ENCODE assay signal across 8 cellular contexts in genomic region chr1:34163792-34164509, GRCh38. TPM values are rescaled to one million over a fixed set of nuclear protein-coding genes. Genes with fewer than 3 reads are reported as not detected.
DNase-seq lines count a peak whose midpoint lies in the region; ATAC-seq lines count a peak whose summit lies in the region.

No MANE protein-coding gene starts in this region.

- POLR2A ChIA-PET in naive thymus-derived CD4-positive, alpha-beta T cell (lab: Charles Lee): interaction anchor here (0.6 kb wide), 1 partner anchor 54 kb away, joined by 3 read pairs; no protein-coding TSS in a partner anchor
- POLR2A ChIA-PET in CD4-positive, alpha-beta memory T cell (lab: Charles Lee; ENCODE audit: partially characterized antibody): no interaction called here

- H3K9me3 Mint-ChIP-seq in naive thymus-derived CD4-positive, alpha-beta T cell: peaks cover 0 to 5% (median 0%) of the 10 kb centered on the region in 11 donors
- peaks cover 0 to 6% (median 0%) of the 10 kb centered on the region in 8 donors for H3K9me3 Mint-ChIP-seq in CD4-positive, alpha-beta memory T cell

- H3K4me1 Mint-ChIP-seq in naive thymus-derived CD4-positive, alpha-beta T cell: peaks cover 0 to 18% (median 14%) of the 10 kb centered on the region in 7 donors
- peaks cover 6 to 21% (median 10%) of the 10 kb centered on the region in 4 donors for H3K4me1 Mint-ChIP-seq in CD4-positive, alpha-beta memory T cell

- no peak overlapping the region for H3K27ac Mint-ChIP-seq in naive thymus-derived CD4-positive, alpha-beta T cell
- no peak overlapping the region for H3K27ac Mint-ChIP-seq in CD4-positive, alpha-beta memory T cell

- no peaks in the 10 kb centered on the region for H3K4me1 ChIP-seq in naive thymus-derived CD4-positive, alpha-beta T cell (ENCODE audit: control insufficient read depth in 2 of 2, insufficient read depth in 2 of 2, low read length in 2 of 2)
- H3K4me1 ChIP-seq in effector memory CD4-positive, alpha-beta T cell (ENCODE audit: control insufficient read depth, insufficient read depth, low read length, poor library complexity, severe bottlenecking): peaks cover 6% of the 10 kb centered on the region
- peaks cover 5% of the 10 kb centered on the region for H3K4me1 ChIP-seq in CD4-positive, alpha-beta memory T cell (ENCODE audit: insufficient read depth, low read length)

- peaks cover 0 to 6% (median 3%) of the 10 kb centered on the region in 5 donors for H3K36me3 Mint-ChIP-seq in naive thymus-derived CD4-positive, alpha-beta T cell
- no peaks in the 10 kb centered on the region for H3K36me3 Mint-ChIP-seq in CD4-positive, alpha-beta memory T cell

- intact Hi-C loops in naive thymus-derived CD4-positive, alpha-beta T cell (cut with micrococcal nuclease): no loop called here
- intact Hi-C loops in CD4-positive, alpha-beta memory T cell (cut with micrococcal nuclease): no loop called here

- CTCF ChIA-PET in naive thymus-derived CD4-positive, alpha-beta T cell (lab: Charles Lee): no interaction called here
- CTCF ChIA-PET in CD4-positive, alpha-beta memory T cell (lab: Charles Lee; ENCODE audit: partially characterized antibody): no interaction called here

- peak; percentile 41 for DNase-seq in AG20443 (ENCODE audit: low spot score)
- DNase-seq in HT1080 (ENCODE audit: low read depth): peak; percentile 9
- peak; percentile 68 for DNase-seq in ecto neural progenitor cell (ENCODE audit: low spot score)
- no peak for DNase-seq in naive thymus-derived CD4-positive, alpha-beta T cell
- DNase-seq in effector memory CD4-positive, alpha-beta T cell: no peak
- DNase-seq in CD4-positive, alpha-beta memory T cell: no peak

- H3K27me3 ChIP-seq in naive thymus-derived CD4-positive, alpha-beta T cell (ENCODE audit: control insufficient read depth in 2 of 2, insufficient read depth in 2 of 2, low read length in 2 of 2): no peaks in the 10 kb centered on the region
- H3K27me3 ChIP-seq in effector memory CD4-positive, alpha-beta T cell (replicated peaks; ENCODE audit: control insufficient read depth, insufficient read depth, low read length, poor library complexity, severe bottlenecking): peaks cover 7% of the 10 kb centered on the region
- peaks cover 3% of the 10 kb centered on the region for H3K27me3 ChIP-seq in CD4-positive, alpha-beta memory T cell (ENCODE audit: insufficient read depth, low read length)

- peaks cover 59 to 83% (median 72%) of the 10 kb centered on the region in 5 donors for H3K27me3 Mint-ChIP-seq in naive thymus-derived CD4-positive, alpha-beta T cell
- H3K27me3 Mint-ChIP-seq in CD4-positive, alpha-beta memory T cell: peaks cover 38 to 47% of the 10 kb centered on the region in 2 donors

- H3K36me3 ChIP-seq in naive thymus-derived CD4-positive, alpha-beta T cell (ENCODE audit: control insufficient read depth in 2 of 3, insufficient read depth in 3 of 3, low read length in 3 of 3): no peaks in the 10 kb centered on the region
- H3K36me3 ChIP-seq in effector memory CD4-positive, alpha-beta T cell (ENCODE audit: control insufficient read depth, insufficient read depth, low read length): no peaks in the 10 kb centered on the region
- no peaks in the 10 kb centered on the region for H3K36me3 ChIP-seq in CD4-positive, alpha-beta memory T cell (ENCODE audit: insufficient read depth, low read length)

- ATAC-seq in naive thymus-derived CD4-positive, alpha-beta T cell: no peak
- ATAC-seq in HG03175 (IDR thresholded peaks at IDR 0.05; ENCODE audit: unreplicated experiment) (no peak), HG02798 (IDR thresholded peaks at IDR 0.05; ENCODE audit: poor library complexity, unreplicated experiment) (no peak)

- H3K27ac ChIP-seq in naive thymus-derived CD4-positive, alpha-beta T cell (ENCODE audit: low read depth, low read length): no peak overlapping the region
- H3K27ac ChIP-seq in effector memory CD4-positive, alpha-beta T cell (ENCODE audit: insufficient read depth, low read length, poor library complexity, severe bottlenecking): no peak overlapping the region
- no peak overlapping the region for H3K27ac ChIP-seq in CD4-positive, alpha-beta memory T cell (ENCODE audit: low read depth, low read length)

- peak overlapping the region in 6 of 10 donors; percentile 48 to 76 (median 61) for H3K4me3 Mint-ChIP-seq in naive thymus-derived CD4-positive, alpha-beta T cell
- H3K4me3 Mint-ChIP-seq in CD4-positive, alpha-beta memory T cell: peak overlapping the region in 3 of 8 donors; percentile 43 to 62 (median 58)

- no peaks in the 10 kb centered on the region for H3K9me3 ChIP-seq in naive thymus-derived CD4-positive, alpha-beta T cell (ENCODE audit: control insufficient read depth in 2 of 3, low read length in 3 of 3)
- H3K9me3 ChIP-seq in effector memory CD4-positive, alpha-beta T cell (ENCODE audit: control insufficient read depth, low read length): no peaks in the 10 kb centered on the region
- H3K9me3 ChIP-seq in CD4-positive, alpha-beta memory T cell (ENCODE audit: control insufficient read depth in 1 of 2, low read length in 2 of 2): no peaks in the 10 kb centered on the region

- H3K4me3 ChIP-seq in naive thymus-derived CD4-positive, alpha-beta T cell (ENCODE audit: low read length): no peak overlapping the region
- H3K4me3 ChIP-seq in effector memory CD4-positive, alpha-beta T cell (ENCODE audit: insufficient read depth, low read depth, low read length, poor library complexity, severe bottlenecking): no peak overlapping the region
- no peak overlapping the region for H3K4me3 ChIP-seq in CD4-positive, alpha-beta memory T cell (ENCODE audit: low read length in 2 of 2)

RNA-seq across cellular contexts. Expression of gene CSMD2, which starts 1.1 kb away (rescaled TPM):
- 2.1 and 2.3 TPM in 2 replicates for total RNA-seq in HT1080 (2014; rRNA removed; shearing (Covaris generic))
- polyA plus RNA-seq in HT1080 (2015; cell fraction: cytosol; rRNA removed): 0.12 and 0.34 TPM in 2 replicates
- 0.19 and 0.56 TPM in 2 replicates for polyA plus RNA-seq in HT1080 (2015; cell fraction: nucleus; rRNA removed)
- total RNA-seq in naive thymus-derived CD4-positive, alpha-beta T cell: not detected
- polyA plus RNA-seq in naive thymus-derived CD4-positive, alpha-beta T cell: under 1 TPM in 1 of 2 donors, not detected in 1; 0.02 TPM
- total RNA-seq in CD4-positive, alpha-beta memory T cell: not detected
- polyA plus RNA-seq in CD4-positive, alpha-beta memory T cell: not detected

RNA-seq across cellular contexts. Expression of gene C1orf94, which starts 12.8 kb away (rescaled TPM):
- 0.37 TPM in 2 replicates for total RNA-seq in HT1080 (2014; rRNA removed; shearing (Covaris generic))
- polyA plus RNA-seq in HT1080 (2015; cell fraction: cytosol; rRNA removed): 0.05 TPM in 1 of 2 replicates, not detected in the other
- not detected in 2 replicates for polyA plus RNA-seq in HT1080 (2015; cell fraction: nucleus; rRNA removed)
- total RNA-seq in naive thymus-derived CD4-positive, alpha-beta T cell: not detected
- not detected for polyA plus RNA-seq in naive thymus-derived CD4-positive, alpha-beta T cell
- not detected for total RNA-seq in CD4-positive, alpha-beta memory T cell
- polyA plus RNA-seq in CD4-positive, alpha-beta memory T cell: not detected

Comparison
In these comparisons a context has a peak if more than half of its experiments do, and no peak if none do; other contexts are left out.
1. DNase-seq: peak in AG20443 (single experiment), HT1080 (single experiment) and ecto neural progenitor cell (single experiment); none in naive thymus-derived CD4-positive, alpha-beta T cell (0 of 9), effector memory CD4-positive, alpha-beta T cell (0 of 3) and CD4-positive, alpha-beta memory T cell (0 of 5).